Comparison of ENCODE assay signal across 15 cellular contexts in the genomic region with DNA sequence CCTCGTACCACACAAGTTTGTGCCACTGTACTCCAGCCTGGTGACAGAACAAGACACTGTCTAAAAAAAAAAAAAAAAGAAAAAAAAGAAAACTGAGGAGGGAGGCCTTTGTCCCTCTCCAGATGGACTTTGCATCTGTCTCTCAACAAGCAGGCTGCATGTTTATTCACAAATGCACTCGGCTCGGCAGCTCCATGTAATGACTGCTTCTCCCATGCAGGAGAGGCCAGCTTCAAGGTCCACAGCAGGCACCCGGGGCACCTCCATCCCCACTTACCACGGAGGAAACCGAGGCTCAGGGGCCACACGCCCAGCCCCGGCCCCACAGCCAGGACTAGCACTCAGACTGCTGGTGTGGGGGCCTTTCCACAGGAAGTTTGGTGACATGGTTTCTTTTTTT. TPM values are rescaled to one million over a fixed set of nuclear protein-coding genes. Genes with fewer than 3 reads are reported as not detected.
A peak's percentile ranks its signal among the peaks of the same experiment; 100 is the strongest.
DNase-seq lines count a peak whose midpoint lies in the region; ATAC-seq and TF ChIP-seq lines count a peak whose summit lies in the region.
"Had no signal": no experiment of that assay in that cellular context is flagged by ENCODE, and none has a peak within 500 bp of the region (broad histone marks: within the 10 kb centered on the region; RNA-seq: fewer than 3 reads in every experiment).

No MANE protein-coding gene starts in this region.

- peaks cover 24% of the 10 kb centered on the region for H3K27me3 Mint-ChIP-seq in activated naive CD4-positive, alpha-beta T cell treated with anti-CD3 and anti-CD28 coated beads, Interleukin-2, amount 10 ng/mL, durations not matched to agents 7 days and 5 days
- H3K27me3 Mint-ChIP-seq: CD4-positive, alpha-beta T cell had no signal

- no peaks in the 10 kb centered on the region for H3K36me3 Mint-ChIP-seq in activated naive CD4-positive, alpha-beta T cell treated with anti-CD3 and anti-CD28 coated beads, Interleukin-2, amount 10 ng/mL, durations not matched to agents 7 days and 5 days

- TF ChIP-seq CTCF in AG04450 (IDR thresholded peaks at IDR 0.05; ENCODE audit: low read depth, low read length) = no peak

- no peaks in the 10 kb centered on the region for H3K4me1 Mint-ChIP-seq in activated naive CD4-positive, alpha-beta T cell treated with anti-CD3 and anti-CD28 coated beads, Interleukin-2, amount 10 ng/mL, durations not matched to agents 7 days and 5 days

- POLR2A ChIA-PET in AG04450 (lab: Yijun Ruan, JAX) = no interaction called here

- no peaks in the 10 kb centered on the region for H3K27me3 ChIP-seq in AG04450 (ENCODE audit: control insufficient read depth, insufficient read depth, low read length)
- H3K27me3 ChIP-seq: BLaER1 treated with 17β-estradiol and CSF1 and Interleukin-3, amounts not matched to agents 10 nM and 100 nM had no signal

- no peak overlapping the region for H3K4me3 Mint-ChIP-seq in activated naive CD4-positive, alpha-beta T cell treated with anti-CD3 and anti-CD28 coated beads, Interleukin-2, amount 10 ng/mL, durations not matched to agents 7 days and 5 days
- H3K4me3 Mint-ChIP-seq: CD4-positive, alpha-beta T cell; HFFc6 had no signal

- no peaks in the 10 kb centered on the region for H3K9me3 Mint-ChIP-seq in activated naive CD4-positive, alpha-beta T cell treated with anti-CD3 and anti-CD28 coated beads, Interleukin-2, amount 10 ng/mL, durations not matched to agents 7 days and 5 days
- H3K9me3 Mint-ChIP-seq: CD4-positive, alpha-beta T cell; HFFc6 had no signal

- H3K9me3 ChIP-seq in AG04450 (ENCODE audit: control insufficient read depth, insufficient read depth, low read length) = no peaks in the 10 kb centered on the region
- H3K9me3 ChIP-seq: BLaER1 treated with 17β-estradiol and CSF1 and Interleukin-3, amounts not matched to agents 10 nM and 100 nM had no signal

- H3K4me3 ChIP-seq in AG04450 (ENCODE audit: low read depth, low read length) = no peak overlapping the region
- H3K4me3 ChIP-seq: BLaER1 treated with 17β-estradiol and CSF1 and Interleukin-3, amounts not matched to agents 10 nM and 100 nM had no signal

- no peak overlapping the region for H3K27ac Mint-ChIP-seq in activated naive CD4-positive, alpha-beta T cell treated with anti-CD3 and anti-CD28 coated beads, Interleukin-2, amount 10 ng/mL, durations not matched to agents 7 days and 5 days
- H3K27ac Mint-ChIP-seq: CD4-positive, alpha-beta T cell; HFFc6 had no signal

- CTCF ChIA-PET in AG04450 (lab: Charles Lee) = no interaction called here
- CTCF ChIA-PET in activated naive CD4-positive, alpha-beta T cell treated with anti-CD3 and anti-CD28 coated beads, Interleukin-2, amount 10 ng/mL, durations not matched to agents 7 days and 5 days (lab: Charles Lee) = no interaction called here

- DNase-seq in NCI-H146 (lab: John Stamatoyannopoulos, UW) (peak; percentile 13), NCI-H146 treated with DMSO at 0.1 percent for 48 hours (lab: John Stamatoyannopoulos, UW; ENCODE audit: unreplicated experiment) (no peak), AG04450 (ENCODE audit: low read depth, low spot score) (no peak), NCI-H2171 treated with DMSO at 0.1 percent for 48 hours (lab: John Stamatoyannopoulos, UW) (peak; percentile 85), left lobe of liver (ENCODE audit: low spot score) (no peak), T-helper 9 cell (no peak)
- no peak for DNase-seq in activated naive CD4-positive, alpha-beta T cell treated with anti-CD3 and anti-CD28 coated beads, Interleukin-2, amount 10 ng/mL, durations not matched to agents 7 days and 5 days
- DNase-seq: 8988T; Calu3; CD4-positive, alpha-beta T cell; GF-D8; HCEC 1CT; HFFc6 had no signal

- H3K27ac ChIP-seq in AG04450 (ENCODE audit: low read depth, low read length) = peak overlapping the region; percentile 11
- H3K27ac ChIP-seq: BLaER1 treated with 17β-estradiol and CSF1 and Interleukin-3, amounts not matched to agents 10 nM and 100 nM had no signal

- ATAC-seq in left lobe of liver (peak; percentile 94), SK-N-SH treated with all-trans-retinoic acid at 6 μM for 48 hours (no peak)

TF ChIP-seq in SK-N-SH treated with all-trans-retinoic acid at 6 μM for 48 hours, 23 proteins besides CTCF, POLR2A, EP300 and RAD21 (continues in another document):
- no peak for TF ChIP-seq ZC3H10 (CRISPR knock-in tag; IDR thresholded peaks at IDR 0.05)
- TF ChIP-seq, protein P1, sequence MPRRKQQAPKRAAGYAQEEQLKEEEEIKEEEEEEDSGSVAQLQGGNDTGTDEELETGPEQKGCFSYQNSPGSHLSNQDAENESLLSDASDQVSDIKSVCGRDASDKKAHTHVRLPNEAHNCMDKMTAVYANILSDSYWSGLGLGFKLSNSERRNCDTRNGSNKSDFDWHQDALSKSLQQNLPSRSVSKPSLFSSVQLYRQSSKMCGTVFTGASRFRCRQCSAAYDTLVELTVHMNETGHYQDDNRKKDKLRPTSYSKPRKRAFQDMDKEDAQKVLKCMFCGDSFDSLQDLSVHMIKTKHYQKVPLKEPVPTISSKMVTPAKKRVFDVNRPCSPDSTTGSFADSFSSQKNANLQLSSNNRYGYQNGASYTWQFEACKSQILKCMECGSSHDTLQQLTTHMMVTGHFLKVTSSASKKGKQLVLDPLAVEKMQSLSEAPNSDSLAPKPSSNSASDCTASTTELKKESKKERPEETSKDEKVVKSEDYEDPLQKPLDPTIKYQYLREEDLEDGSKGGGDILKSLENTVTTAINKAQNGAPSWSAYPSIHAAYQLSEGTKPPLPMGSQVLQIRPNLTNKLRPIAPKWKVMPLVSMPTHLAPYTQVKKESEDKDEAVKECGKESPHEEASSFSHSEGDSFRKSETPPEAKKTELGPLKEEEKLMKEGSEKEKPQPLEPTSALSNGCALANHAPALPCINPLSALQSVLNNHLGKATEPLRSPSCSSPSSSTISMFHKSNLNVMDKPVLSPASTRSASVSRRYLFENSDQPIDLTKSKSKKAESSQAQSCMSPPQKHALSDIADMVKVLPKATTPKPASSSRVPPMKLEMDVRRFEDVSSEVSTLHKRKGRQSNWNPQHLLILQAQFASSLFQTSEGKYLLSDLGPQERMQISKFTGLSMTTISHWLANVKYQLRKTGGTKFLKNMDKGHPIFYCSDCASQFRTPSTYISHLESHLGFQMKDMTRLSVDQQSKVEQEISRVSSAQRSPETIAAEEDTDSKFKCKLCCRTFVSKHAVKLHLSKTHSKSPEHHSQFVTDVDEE (CRISPR knock-in tag; IDR thresholded peaks at IDR 0.05) = no peak
- TF ChIP-seq, protein P2, sequence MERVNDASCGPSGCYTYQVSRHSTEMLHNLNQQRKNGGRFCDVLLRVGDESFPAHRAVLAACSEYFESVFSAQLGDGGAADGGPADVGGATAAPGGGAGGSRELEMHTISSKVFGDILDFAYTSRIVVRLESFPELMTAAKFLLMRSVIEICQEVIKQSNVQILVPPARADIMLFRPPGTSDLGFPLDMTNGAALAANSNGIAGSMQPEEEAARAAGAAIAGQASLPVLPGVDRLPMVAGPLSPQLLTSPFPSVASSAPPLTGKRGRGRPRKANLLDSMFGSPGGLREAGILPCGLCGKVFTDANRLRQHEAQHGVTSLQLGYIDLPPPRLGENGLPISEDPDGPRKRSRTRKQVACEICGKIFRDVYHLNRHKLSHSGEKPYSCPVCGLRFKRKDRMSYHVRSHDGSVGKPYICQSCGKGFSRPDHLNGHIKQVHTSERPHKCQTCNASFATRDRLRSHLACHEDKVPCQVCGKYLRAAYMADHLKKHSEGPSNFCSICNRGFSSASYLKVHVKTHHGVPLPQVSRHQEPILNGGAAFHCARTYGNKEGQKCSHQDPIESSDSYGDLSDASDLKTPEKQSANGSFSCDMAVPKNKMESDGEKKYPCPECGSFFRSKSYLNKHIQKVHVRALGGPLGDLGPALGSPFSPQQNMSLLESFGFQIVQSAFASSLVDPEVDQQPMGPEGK (CRISPR knock-in tag; IDR thresholded peaks at IDR 0.05; ENCODE audit: borderline replicate concordance) = no peak
- TF ChIP-seq RARB (CRISPR knock-in tag; IDR thresholded peaks at IDR 0.05) = no peak
- TF ChIP-seq ZNF70 (CRISPR knock-in tag; IDR thresholded peaks at IDR 0.05) = no peak
- TF ChIP-seq CSDC2 (CRISPR knock-in tag; IDR thresholded peaks at IDR 0.05) = no peak
- no peak for TF ChIP-seq TCF4 (CRISPR knock-in tag; IDR thresholded peaks at IDR 0.05; ENCODE audit: borderline replicate concordance)
- TF ChIP-seq ZFP30 (CRISPR knock-in tag; IDR thresholded peaks at IDR 0.05) = no peak
- TF ChIP-seq ISL1 (CRISPR knock-in tag; IDR thresholded peaks at IDR 0.05) = no peak
- TF ChIP-seq ESRRG (CRISPR knock-in tag; IDR thresholded peaks at IDR 0.05) = no peak
- no peak for TF ChIP-seq TOX (CRISPR knock-in tag; IDR thresholded peaks at IDR 0.05; ENCODE audit: borderline replicate concordance)
- TF ChIP-seq, protein P3, sequence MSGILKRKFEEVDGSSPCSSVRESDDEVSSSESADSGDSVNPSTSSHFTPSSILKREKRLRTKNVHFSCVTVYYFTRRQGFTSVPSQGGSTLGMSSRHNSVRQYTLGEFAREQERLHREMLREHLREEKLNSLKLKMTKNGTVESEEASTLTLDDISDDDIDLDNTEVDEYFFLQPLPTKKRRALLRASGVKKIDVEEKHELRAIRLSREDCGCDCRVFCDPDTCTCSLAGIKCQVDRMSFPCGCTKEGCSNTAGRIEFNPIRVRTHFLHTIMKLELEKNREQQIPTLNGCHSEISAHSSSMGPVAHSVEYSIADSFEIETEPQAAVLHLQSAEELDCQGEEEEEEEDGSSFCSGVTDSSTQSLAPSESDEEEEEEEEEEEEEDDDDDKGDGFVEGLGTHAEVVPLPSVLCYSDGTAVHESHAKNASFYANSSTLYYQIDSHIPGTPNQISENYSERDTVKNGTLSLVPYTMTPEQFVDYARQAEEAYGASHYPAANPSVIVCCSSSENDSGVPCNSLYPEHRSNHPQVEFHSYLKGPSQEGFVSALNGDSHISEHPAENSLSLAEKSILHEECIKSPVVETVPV (CRISPR knock-in tag; IDR thresholded peaks at IDR 0.05) = no peak
- no peak for TF ChIP-seq PPARA (CRISPR knock-in tag; IDR thresholded peaks at IDR 0.05; ENCODE audit: borderline replicate concordance)
- no peak for TF ChIP-seq SNAI2 (CRISPR knock-in tag; IDR thresholded peaks at IDR 0.05)
- no peak for TF ChIP-seq ARNTL (CRISPR knock-in tag; IDR thresholded peaks at IDR 0.05; ENCODE audit: borderline replicate concordance, low read depth)
- TF ChIP-seq, protein P4, sequence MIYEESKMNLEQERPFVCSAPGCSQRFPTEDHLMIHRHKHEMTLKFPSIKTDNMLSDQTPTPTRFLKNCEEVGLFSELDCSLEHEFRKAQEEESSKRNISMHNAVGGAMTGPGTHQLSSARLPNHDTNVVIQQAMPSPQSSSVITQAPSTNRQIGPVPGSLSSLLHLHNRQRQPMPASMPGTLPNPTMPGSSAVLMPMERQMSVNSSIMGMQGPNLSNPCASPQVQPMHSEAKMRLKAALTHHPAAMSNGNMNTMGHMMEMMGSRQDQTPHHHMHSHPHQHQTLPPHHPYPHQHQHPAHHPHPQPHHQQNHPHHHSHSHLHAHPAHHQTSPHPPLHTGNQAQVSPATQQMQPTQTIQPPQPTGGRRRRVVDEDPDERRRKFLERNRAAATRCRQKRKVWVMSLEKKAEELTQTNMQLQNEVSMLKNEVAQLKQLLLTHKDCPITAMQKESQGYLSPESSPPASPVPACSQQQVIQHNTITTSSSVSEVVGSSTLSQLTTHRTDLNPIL (CRISPR knock-in tag; IDR thresholded peaks at IDR 0.05; ENCODE audit: low read depth) = no peak

RNA-seq across cellular contexts. Expression of a gene that starts 13.1 kb away (rescaled TPM):
- 68.3 and 69.9 TPM in 2 replicates for polyA plus RNA-seq in AG04450 (2011; rRNA removed)
- 57.8 and 68.3 TPM in 2 replicates for polyA minus RNA-seq in AG04450 (2011; rRNA and poly(A)+ RNA removed)
- 2.5 TPM for total RNA-seq in left lobe of liver

Comparison
In these comparisons a context has a peak if more than half of its experiments do, and no peak if none do; other contexts are left out.
1. DNase-seq: peak in NCI-H146 (single experiment) and NCI-H2171 treated with DMSO at 0.1 percent for 48 hours (single experiment); none in NCI-H146 treated with DMSO at 0.1 percent for 48 hours (single experiment), AG04450 (single experiment), left lobe of liver (single experiment), T-helper 9 cell (single experiment) and activated naive CD4-positive, alpha-beta T cell treated with anti-CD3 and anti-CD28 coated beads, Interleukin-2, amount 10 ng/mL, durations not matched to agents 7 days and 5 days (single experiment).